ENCODE assay signal across 10 cellular contexts in the genomic region with DNA sequence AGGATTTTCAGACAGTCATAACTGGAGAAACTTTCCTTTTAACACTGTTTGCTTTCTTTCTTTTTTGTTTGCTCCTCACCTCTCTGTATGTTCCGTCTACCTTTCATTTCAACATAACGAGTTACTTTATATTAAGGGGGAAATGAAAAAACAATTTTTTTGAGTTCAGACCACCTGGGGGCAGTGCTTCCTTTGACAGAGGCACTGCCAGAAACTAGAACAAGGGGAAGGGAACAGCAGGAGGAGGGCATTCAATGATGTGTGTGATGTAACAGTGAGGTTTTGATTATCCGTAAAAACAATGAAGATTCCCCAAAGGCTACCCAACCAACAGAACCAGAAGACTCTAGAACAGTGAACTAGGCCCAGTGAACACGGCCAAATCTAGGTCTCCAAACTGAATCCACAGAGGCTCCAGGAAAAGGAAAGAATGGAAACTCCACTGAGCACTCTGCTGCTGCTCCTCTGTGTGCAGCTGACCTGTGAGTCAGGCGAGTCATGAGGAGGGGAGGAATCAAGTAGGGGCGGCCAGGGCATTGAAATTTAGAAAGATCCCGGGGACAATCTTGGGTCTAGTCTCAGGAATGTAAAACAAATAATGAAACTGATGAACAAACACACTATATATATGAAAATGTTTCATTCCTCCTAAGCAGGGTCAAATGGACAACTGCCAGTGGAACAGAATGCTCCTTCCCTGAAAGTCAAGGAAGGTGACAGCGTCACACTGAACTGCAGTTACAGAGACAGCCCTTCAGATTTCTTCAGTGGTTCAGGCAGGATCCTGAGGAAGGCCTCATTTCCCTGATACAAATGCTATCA.
DNase-seq lines count a peak whose midpoint lies in the region; ATAC-seq and TF ChIP-seq lines count a peak whose summit lies in the region.
"Had no signal": no experiment of that assay in that cellular context is flagged by ENCODE, and none has a peak within 500 bp of the region (broad histone marks: within the 10 kb centered on the region; RNA-seq: fewer than 3 reads in every experiment).

No MANE protein-coding gene starts in this region.

- no peak overlapping the region for H3K27ac ChIP-seq in DOHH2 (ENCODE audit: low read depth, low read length)
- H3K27ac ChIP-seq: WERI-Rb-1 had no signal

- no peaks in the 10 kb centered on the region for H3K79me2 ChIP-seq in DOHH2 (ENCODE audit: control insufficient read depth, low read length)

- no peaks in the 10 kb centered on the region for H3F3A ChIP-seq in DOHH2 (ENCODE audit: control insufficient read depth, insufficient read depth)

- H3K9me2 ChIP-seq in DOHH2 (replicated peaks; ENCODE audit: control insufficient read depth, low read length), result no peaks in the 10 kb centered on the region

- H3K4me3 Mint-ChIP-seq in brain, result peak overlapping the region in 3 of 5 experiments; percentile 2 to 13 (median 2)
- no peak overlapping the region for H3K4me3 Mint-ChIP-seq in nephron

- no peaks in the 10 kb centered on the region for H3K4me1 ChIP-seq in DOHH2 (ENCODE audit: control insufficient read depth, low read length)

- peaks cover 38% of the 10 kb centered on the region for H3K27me3 ChIP-seq in DOHH2 (ENCODE audit: control insufficient read depth, low read length)

- no peaks in the 10 kb centered on the region for H3K9me3 Mint-ChIP-seq in brain
- no peaks in the 10 kb centered on the region for H3K9me3 Mint-ChIP-seq in nephron

- H3K36me3 Mint-ChIP-seq in brain, result no peaks in the 10 kb centered on the region
- H3K36me3 Mint-ChIP-seq in nephron (ENCODE audit: low read depth), result no peaks in the 10 kb centered on the region

- no peaks in the 10 kb centered on the region for H3K36me3 ChIP-seq in DOHH2 (ENCODE audit: control insufficient read depth, low read length)
- H3K36me3 ChIP-seq: WERI-Rb-1 had no signal

- peaks cover 22% of the 10 kb centered on the region for H3K4me1 Mint-ChIP-seq in brain
- H3K4me1 Mint-ChIP-seq in nephron, result no peaks in the 10 kb centered on the region

- no peak for ATAC-seq in HG02678 (IDR thresholded peaks at IDR 0.05; ENCODE audit: unreplicated experiment)
- no peak for ATAC-seq in HG02885 (IDR thresholded peaks at IDR 0.05; ENCODE audit: poor library complexity, unreplicated experiment)
- no peak for ATAC-seq in left lobe of liver

- TF ChIP-seq CTCF in DOHH2 (IDR thresholded peaks at IDR 0.05; ENCODE audit: low read depth, low read length, poor library complexity, severe bottlenecking) (peak; percentile 61), LNCaP clone FGC (IDR thresholded peaks at IDR 0.05; ENCODE audit: control insufficient read depth, extremely low read depth, insufficient read depth) (peak; percentile 38), brain (conservative IDR thresholded peaks at IDR 0.05) (peak in 1 of 2 experiments; percentile 39), nephron (IDR thresholded peaks at IDR 0.05; ENCODE audit: unreplicated experiment in 3 of 3) (peak in 2 of 3 experiments; percentile 16 to 19)

- DNase-seq in LNCaP clone FGC (ENCODE audit: low read depth), result no peak
- DNase-seq in NCI-H526 (lab: John Stamatoyannopoulos, UW), result no peak
- no peak for DNase-seq in left lobe of liver (ENCODE audit: low spot score)
- DNase-seq: head of caudate nucleus, WERI-Rb-1 had no signal

- H3K4me2 ChIP-seq in DOHH2 (ENCODE audit: low read length), result no peak overlapping the region

- H3K27ac Mint-ChIP-seq in brain (peak overlapping the region in 4 of 5 experiments; percentile 6 to 80 (median 38)), nephron (no peak overlapping the region)

- H3K27me3 Mint-ChIP-seq in brain (no peaks in the 10 kb centered on the region), nephron (ENCODE audit: low read depth) (no peaks in the 10 kb centered on the region)

- H3K9me3 ChIP-seq in DOHH2 (ENCODE audit: control insufficient read depth, insufficient read depth, low read length), result no peaks in the 10 kb centered on the region

- no peak overlapping the region for H3K4me3 ChIP-seq in DOHH2 (ENCODE audit: low read length)
- no peak overlapping the region for H3K4me3 ChIP-seq in LNCaP clone FGC (ENCODE audit: low read depth, low read length)

- no peaks in the 10 kb centered on the region for H4K20me1 ChIP-seq in DOHH2 (ENCODE audit: control insufficient read depth, insufficient read depth, low read depth, low read length)

Comparison
In these comparisons a context has a peak if more than half of its experiments do, and no peak if none do; other contexts are left out.
1. H3K27ac Mint-ChIP-seq: peak in brain (4 of 5); none in nephron (0 of 3).
2. H3K4me3 Mint-ChIP-seq: peak in brain (3 of 5); none in nephron (0 of 3).